ENCODE assay signal across 11 cellular contexts in genomic region chr17:79005063-79005861, GRCh38. TPM values are rescaled to one million over a fixed set of nuclear protein-coding genes. Genes with fewer than 3 reads are reported as not detected.
DNase-seq lines count a peak whose midpoint lies in the region; ATAC-seq and TF ChIP-seq lines count a peak whose summit lies in the region.
"Had no signal": no experiment of that assay in that cellular context is flagged by ENCODE, and none has a peak within 500 bp of the region (broad histone marks: within the 10 kb centered on the region; RNA-seq: fewer than 3 reads in every experiment).

No MANE protein-coding gene starts in this region.

- H3K36me3 ChIP-seq in Peyer's patch (no peaks in the 10 kb centered on the region), upper lobe of right lung (peaks cover 5% of the 10 kb centered on the region)

- no peak overlapping the region for H2AK5ac ChIP-seq in H9 (ENCODE audit: insufficient read length, low read length)

- no peaks in the 10 kb centered on the region for H4K20me1 ChIP-seq in H9 (ENCODE audit: control insufficient read depth, insufficient read depth, insufficient read length)

- H2BK120ac ChIP-seq in H9 (ENCODE audit: low read depth, low read length, poor library complexity, severe bottlenecking) = no peak overlapping the region

- H3K4me1 ChIP-seq in Peyer's patch (peaks cover 10 to 71% (median 17%) of the 10 kb centered on the region in 4 donors), upper lobe of right lung (peaks cover 41% of the 10 kb centered on the region), H9 (ENCODE audit: insufficient read depth, low read length) (no peaks in the 10 kb centered on the region)

- ATAC-seq in activated naive CD8-positive, alpha-beta T cell treated with anti-CD3 and anti-CD28 coated beads, Interleukin-2, amount 50 U/mL, for 24 hours = no peak
- ATAC-seq in upper lobe of right lung = peak; percentile 64
- ATAC-seq in GM21423 (IDR thresholded peaks at IDR 0.05; ENCODE audit: unreplicated experiment) = no peak
- ATAC-seq in HG02885 (IDR thresholded peaks at IDR 0.05; ENCODE audit: poor library complexity, unreplicated experiment) = no peak

- H3K79me2 ChIP-seq in H9 (ENCODE audit: insufficient read depth, low read length) = peaks cover 5% of the 10 kb centered on the region; the same call in 1 of the 2 replicates

- no peaks in the 10 kb centered on the region for H3K9me3 Mint-ChIP-seq in activated naive CD8-positive, alpha-beta T cell (ENCODE audit: low read depth)
- H3K9me3 Mint-ChIP-seq in activated naive CD8-positive, alpha-beta T cell treated with anti-CD3 and anti-CD28 coated beads, Interleukin-2, amount 50 U/mL, for 24 hours = no peaks in the 10 kb centered on the region
- H3K9me3 Mint-ChIP-seq in H9 = no peaks in the 10 kb centered on the region; a peak in 1 of 5 replicates
- H3K9me3 Mint-ChIP-seq: memory B cell had no signal

- H3K36me3 Mint-ChIP-seq in activated naive CD8-positive, alpha-beta T cell = no peaks in the 10 kb centered on the region
- H3K36me3 Mint-ChIP-seq in activated naive CD8-positive, alpha-beta T cell treated with anti-CD3 and anti-CD28 coated beads, Interleukin-2, amount 50 U/mL, for 24 hours (ENCODE audit: low read depth) = peaks cover 7% of the 10 kb centered on the region
- peaks cover 3 to 24% (median 5%) of the 10 kb centered on the region in 3 experiments; a peak in 6 of 7 replicates for H3K36me3 Mint-ChIP-seq in H9 (ENCODE audit: insufficient read depth in 1 of 3, low read depth in 3 of 3)

- no peak overlapping the region for H3K56ac ChIP-seq in H9 (ENCODE audit: insufficient read length, low read depth, low read length)

- no peak overlapping the region for H3K4ac ChIP-seq in H9 (ENCODE audit: low read depth, low read length)

- H3K18ac ChIP-seq in H9 (ENCODE audit: insufficient read length, low read depth, low read length) = no peak overlapping the region

- H3K27me3 ChIP-seq in Peyer's patch = no peaks in the 10 kb centered on the region
- H3K27me3 ChIP-seq in upper lobe of right lung = no peaks in the 10 kb centered on the region
- H3K27me3 ChIP-seq in H9 (ENCODE audit: insufficient read depth, low read length) = peaks cover 41% of the 10 kb centered on the region

- H2BK20ac ChIP-seq in H9 (ENCODE audit: low read depth, low read length, poor library complexity, severe bottlenecking) = no peak overlapping the region

- peak overlapping the region; percentile 10 for H3K4me3 Mint-ChIP-seq in activated naive CD8-positive, alpha-beta T cell
- no peak overlapping the region for H3K4me3 Mint-ChIP-seq in activated naive CD8-positive, alpha-beta T cell treated with anti-CD3 and anti-CD28 coated beads, Interleukin-2, amount 50 U/mL, for 24 hours
- no peak overlapping the region for H3K4me3 Mint-ChIP-seq in H9
- H3K4me3 Mint-ChIP-seq: memory B cell had no signal

- H3K9ac ChIP-seq in H9 (ENCODE audit: extremely low read depth, insufficient read length, low read length) = no peak overlapping the region

- H3K27ac Mint-ChIP-seq in activated naive CD8-positive, alpha-beta T cell = no peak overlapping the region
- H3K27ac Mint-ChIP-seq in activated naive CD8-positive, alpha-beta T cell treated with anti-CD3 and anti-CD28 coated beads, Interleukin-2, amount 50 U/mL, for 24 hours = no peak overlapping the region
- no peak overlapping the region for H3K27ac Mint-ChIP-seq in H9

- no peak overlapping the region for H3T11ph ChIP-seq in H9 (ENCODE audit: low read length)

- H3K23ac ChIP-seq in H9 (ENCODE audit: insufficient read length, low read depth, low read length) = no peak overlapping the region

- peak overlapping the region in 2 of 4 donors; percentile 25 to 36 for H3K4me3 ChIP-seq in Peyer's patch
- no peak overlapping the region for H3K4me3 ChIP-seq in upper lobe of right lung

- H3K27ac ChIP-seq in Peyer's patch (peak overlapping the region in 3 of 4 donors; percentile 76 to 87 (median 78)), upper lobe of right lung (peak overlapping the region; percentile 2), H9 (ENCODE audit: insufficient read length, low read depth, low read length) (no peak overlapping the region)

- no peak overlapping the region for H4K91ac ChIP-seq in H9 (ENCODE audit: insufficient read length, low read depth, low read length)

- no peak overlapping the region for H4K8ac ChIP-seq in H9 (replicated peaks; ENCODE audit: insufficient read length, low read depth, low read length)

- TF ChIP-seq POLR2A in Peyer's patch (IDR thresholded peaks at IDR 0.05) = peak; percentile 82 to 87

- peaks cover 48% of the 10 kb centered on the region for H3K4me1 Mint-ChIP-seq in activated naive CD8-positive, alpha-beta T cell (ENCODE audit: low read depth)
- H3K4me1 Mint-ChIP-seq in activated naive CD8-positive, alpha-beta T cell treated with anti-CD3 and anti-CD28 coated beads, Interleukin-2, amount 50 U/mL, for 24 hours = peaks cover 46% of the 10 kb centered on the region
- peaks cover 15 to 24% of the 10 kb centered on the region in 2 experiments for H3K4me1 Mint-ChIP-seq in H9

- no peaks in the 10 kb centered on the region for H3K27me3 Mint-ChIP-seq in activated naive CD8-positive, alpha-beta T cell
- H3K27me3 Mint-ChIP-seq in activated naive CD8-positive, alpha-beta T cell treated with anti-CD3 and anti-CD28 coated beads, Interleukin-2, amount 50 U/mL, for 24 hours = no peaks in the 10 kb centered on the region
- H3K27me3 Mint-ChIP-seq in H9 (ENCODE audit: low read depth) = peaks cover 77% of the 10 kb centered on the region
- H3K27me3 Mint-ChIP-seq: memory B cell had no signal

- TF ChIP-seq CTCF in Peyer's patch (IDR thresholded peaks at IDR 0.05) = peak in 3 of 6 experiments; percentile 6 to 31 (median 11)
- no peak for TF ChIP-seq CTCF in upper lobe of right lung (IDR thresholded peaks at IDR 0.05)
- TF ChIP-seq CTCF in H9 (conservative IDR thresholded peaks at IDR 0.05) = no peak

- H2BK12ac ChIP-seq in H9 (ENCODE audit: insufficient read length, low read depth, low read length) = no peak overlapping the region

- no peak overlapping the region for H2AFZ ChIP-seq in H9 (ENCODE audit: low read length)

- no peak overlapping the region for H2BK5ac ChIP-seq in H9 (ENCODE audit: insufficient read length, low read length)

- H3K4me2 ChIP-seq in H9 (ENCODE audit: insufficient read depth, insufficient read length, low read length) = no peak overlapping the region

- no peaks in the 10 kb centered on the region for H3K9me3 ChIP-seq in Peyer's patch
- no peaks in the 10 kb centered on the region for H3K9me3 ChIP-seq in upper lobe of right lung
- no peaks in the 10 kb centered on the region for H3K9me3 ChIP-seq in H9 (ENCODE audit: control insufficient read depth, low read depth, low read length)
- H3K9me3 ChIP-seq: Caco-2 had no signal

- DNase-seq in activated naive CD8-positive, alpha-beta T cell treated with anti-CD3 and anti-CD28 coated beads, Interleukin-2, amount 50 U/mL, for 24 hours = no peak
- DNase-seq in Peyer's patch (peak in 2 of 3 donors; percentile 85 to 88), islet precursor cell (peak; percentile 72), upper lobe of right lung (peak; percentile 70), H9 (no peak)
- DNase-seq: Kasumi-1 had no signal

- no peak overlapping the region for H2BK15ac ChIP-seq in H9 (ENCODE audit: low read depth, low read length)

- WGBS in H9 (ENCODE audit: extremely low coverage, insufficient read length, low lambda C conversion rate) = 100% methylated on average over 1 of the region's 12 CpGs

- intact Hi-C loops in upper lobe of right lung (cut with DNase I) = no loop called here

- H3K14ac ChIP-seq in H9 (ENCODE audit: insufficient read depth, low read length) = no peak overlapping the region

- H4K5ac ChIP-seq in H9 (ENCODE audit: insufficient read length, low read depth, low read length) = no peak overlapping the region

- H3K79me1 ChIP-seq in H9 (ENCODE audit: insufficient read depth, low read depth, low read length, poor library complexity, severe bottlenecking) = no peaks in the 10 kb centered on the region

- peaks cover 8% of the 10 kb centered on the region for H3K23me2 ChIP-seq in H9 (ENCODE audit: insufficient read length, low read depth, low read length, poor library complexity, severe bottlenecking)

RNA-seq across cellular contexts. Expression of gene CANT1, which starts 4.3 kb away (rescaled TPM):
- total RNA-seq in Peyer's patch (100 to 1,000 TPM in 1 of 4 donors, 10 to 100 TPM in 3; 56.9 to 125 (median 80.0) TPM), upper lobe of right lung (59.6 TPM), H9 (2021) (32.4 and 33.0 TPM in 2 replicates)

RNA-seq across cellular contexts. Expression of gene C1QTNF1, which starts 18.7 kb away (rescaled TPM):
- total RNA-seq in Peyer's patch (10 to 100 TPM in 3 of 4 donors, 1 to 10 TPM in 1; 6.3 to 20.6 (median 14.3) TPM), upper lobe of right lung (28.3 TPM), H9 (2021) (0.55 and 0.96 TPM in 2 replicates)

RNA-seq across cellular contexts. Expression of gene LGALS3BP, which starts 25.5 kb away (rescaled TPM):
- total RNA-seq in Peyer's patch = 1,000 to 10,000 TPM in 3 of 4 donors, 100 to 1,000 TPM in 1; 202 to 2,181 (median 1,427) TPM
- 405 TPM for total RNA-seq in upper lobe of right lung
- total RNA-seq in H9 (2021) = 69.8 and 76.4 TPM in 2 replicates

Comparison
In these comparisons a context has a peak if more than half of its experiments do, and no peak if none do; other contexts are left out.
1. DNase-seq: peak in Peyer's patch (2 of 3), islet precursor cell (single experiment) and upper lobe of right lung (single experiment); none in activated naive CD8-positive, alpha-beta T cell treated with anti-CD3 and anti-CD28 coated beads, Interleukin-2, amount 50 U/mL, for 24 hours (single experiment) and H9 (single experiment).